Comparison of ENCODE assay signal across 18 cellular contexts in the genomic region with DNA sequence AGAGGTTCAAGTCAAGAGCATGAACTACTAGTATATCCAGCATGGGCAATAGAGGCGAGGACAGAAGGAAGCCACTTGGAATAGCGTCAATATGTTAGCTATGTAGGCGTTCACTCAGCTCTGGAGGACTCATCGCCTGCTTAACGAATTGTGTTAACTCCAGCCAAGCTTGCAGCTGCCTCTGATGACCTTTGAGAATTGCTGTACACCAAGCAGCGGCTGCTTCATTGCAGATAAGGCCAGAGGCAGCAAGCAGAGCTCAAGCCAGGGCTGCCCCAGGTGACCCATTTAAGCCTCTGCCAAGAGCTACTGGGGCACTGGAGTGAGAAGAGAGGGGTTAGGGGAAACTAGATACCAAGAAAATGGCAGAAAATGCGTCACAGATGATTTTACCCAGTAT.
A peak's percentile ranks its signal among the peaks of the same experiment; 100 is the strongest.
DNase-seq lines count a peak whose midpoint lies in the region; ATAC-seq and TF ChIP-seq lines count a peak whose summit lies in the region.
"Had no signal": no experiment of that assay in that cellular context is flagged by ENCODE, and none has a peak within 500 bp of the region (broad histone marks: within the 10 kb centered on the region; RNA-seq: fewer than 3 reads in every experiment).

No MANE protein-coding gene starts in this region.

- H3K9me3 ChIP-seq in stomach, result no peaks in the 10 kb centered on the region
- H3K9me3 ChIP-seq: tibial nerve had no signal

- TF ChIP-seq EP300 in stomach (IDR thresholded peaks at IDR 0.05), result no peak

- H3K27ac ChIP-seq in stomach, result no peak overlapping the region

- no peak for TF ChIP-seq CTCF in fibroblast of the aortic adventitia (IDR thresholded peaks at IDR 0.05; ENCODE audit: insufficient read depth, low read length)
- no peak for TF ChIP-seq CTCF in stomach (IDR thresholded peaks at IDR 0.05)

- WGBS in stomach, 5 donors, result 28 to 52% (median 37%) methylated on average over 7 of the region's 7 CpGs

- H3K36me3 ChIP-seq in stomach, result no peaks in the 10 kb centered on the region
- H3K36me3 ChIP-seq: tibial nerve had no signal

- no peaks in the 10 kb centered on the region for H3K4me1 ChIP-seq in stomach

- intact Hi-C loops in stomach (cut with DNase I; ENCODE audit: low total_unique reads), result no loop called here

- H3K4me3 ChIP-seq in fibroblast of the aortic adventitia (ENCODE audit: low read depth, low read length) (no peak overlapping the region), stomach (no peak overlapping the region)
- H3K4me3 ChIP-seq: tibial nerve had no signal

- TF ChIP-seq POLR2A in stomach (IDR thresholded peaks at IDR 0.05), result no peak

- no peaks in the 10 kb centered on the region for H3K27me3 ChIP-seq in stomach
- H3K27me3 ChIP-seq: tibial nerve had no signal

- ATAC-seq in GM18870 (IDR thresholded peaks at IDR 0.05; ENCODE audit: unreplicated experiment) (no peak), GM21360 (IDR thresholded peaks at IDR 0.05; ENCODE audit: unreplicated experiment) (no peak)
- ATAC-seq: HepG2 had no signal

- DNase-seq in SHP77 (lab: John Stamatoyannopoulos, UW) (peak; percentile 28 to 37), fibroblast of the aortic adventitia (ENCODE audit: low read depth) (peak; percentile 27), left kidney (ENCODE audit: low read depth, low spot score) (peak; percentile 45), stomach (peak; percentile 35), dedifferentiated amniotic fluid mesenchymal stem cell (ENCODE audit: extremely low spot score) (no peak)
- no peak for DNase-seq in stimulated activated CD4-positive, alpha-beta T cell treated with anti-CD3 and anti-CD28 coated beads, Interleukin-4, amount 100 ng/mL, for 4 hours
- DNase-seq: activated CD4-positive, alpha-beta T cell treated with anti-CD3 and anti-CD28 coated beads, Interleukin-2, amount 50 U/mL, for 4 hours; activated naive CD4-positive, alpha-beta T cell; activated T-cell treated with anti-CD3 and anti-CD28 coated beads for 4 hours; anterior cingulate cortex; CD4-positive, alpha-beta T cell; NCI-H1436 treated with DMSO at 0.1 percent for 48 hours; NCI-H2171 treated with DMSO at 0.1 percent for 48 hours; NCI-H82 had no signal

Comparison
In these comparisons a context has a peak if more than half of its experiments do, and no peak if none do; other contexts are left out.
1. DNase-seq: peak in SHP77 (2 of 2), fibroblast of the aortic adventitia (single experiment), left kidney (single experiment) and stomach (single experiment); none in stimulated activated CD4-positive, alpha-beta T cell treated with anti-CD3 and anti-CD28 coated beads, Interleukin-4, amount 100 ng/mL, for 4 hours (0 of 2) and dedifferentiated amniotic fluid mesenchymal stem cell (single experiment).